19 cellular contexts compared by ENCODE assay signal in the genomic region with DNA sequence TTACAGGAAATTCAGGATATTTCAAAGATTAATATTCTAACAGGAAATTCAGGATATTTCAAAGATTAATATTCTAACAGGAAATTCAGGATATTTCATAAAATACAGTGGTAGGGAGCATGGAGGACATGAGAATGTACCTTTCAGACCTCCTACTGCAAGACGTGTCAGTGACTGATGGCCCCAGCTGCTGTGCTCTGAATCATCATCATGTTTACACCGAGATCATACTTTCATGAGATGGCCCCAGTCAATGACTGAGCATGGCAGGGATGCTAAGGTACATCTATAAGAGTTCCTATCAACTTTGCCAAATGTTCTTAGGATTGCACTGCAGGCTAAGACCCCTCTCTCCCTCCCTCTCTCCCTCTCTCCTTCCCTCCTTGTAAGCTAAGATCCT.
"Had no signal": no experiment of that assay in that cellular context is flagged by ENCODE, and none has a peak within 500 bp of the region (broad histone marks: within the 10 kb centered on the region; RNA-seq: fewer than 3 reads in every experiment).

No MANE protein-coding gene starts in this region.

- H3K4me1 ChIP-seq: esophagus squamous epithelium, stomach, transverse colon had no signal

- ATAC-seq: effector memory CD8-positive, alpha-beta T cell; left colon; left ventricle myocardium superior; naive thymus-derived CD4-positive, alpha-beta T cell; sciatic nerve had no signal

- DNase-seq: effector memory CD8-positive, alpha-beta T cell; esophagus squamous epithelium; foreskin melanocyte; head of caudate nucleus; hippocampal formation; left colon; left ventricle myocardium superior; naive thymus-derived CD4-positive, alpha-beta T cell; stimulated activated CD4-positive, alpha-beta T cell treated with anti-CD3 and anti-CD28 coated beads, Interleukin-2, amount 100 ng/mL, for 24 hours; stimulated activated CD4-positive, alpha-beta T cell treated with anti-CD3 and anti-CD28 coated beads, Interleukin-4, amount 100 ng/mL, for 4 hours; stimulated activated naive CD4-positive, alpha-beta T cell; stomach; substantia nigra; transverse colon had no signal

- H3K27ac ChIP-seq: esophagus squamous epithelium, neutrophil, skin epidermis, stomach, thoracic aorta, transverse colon had no signal

- H3K9me3 ChIP-seq: neutrophil, thoracic aorta, transverse colon had no signal

- H3K27me3 ChIP-seq: esophagus squamous epithelium, neutrophil, transverse colon had no signal

- H3K36me3 ChIP-seq: esophagus squamous epithelium, neutrophil, stomach, thoracic aorta, transverse colon had no signal

- H3K4me3 ChIP-seq: esophagus squamous epithelium, lung, skin epidermis, stomach, thoracic aorta, transverse colon had no signal
